ENCODE assay signal across 9 cellular contexts in genomic region chr1:23169727-23170335, GRCh38. TPM values are rescaled to one million over a fixed set of nuclear protein-coding genes. Genes with fewer than 3 reads are reported as not detected.
A peak's percentile ranks its signal among the peaks of the same experiment; 100 is the strongest.
DNase-seq lines count a peak whose midpoint lies in the region; ATAC-seq and TF ChIP-seq lines count a peak whose summit lies in the region.
"Had no signal": no experiment of that assay in that cellular context is flagged by ENCODE, and none has a peak within 500 bp of the region (broad histone marks: within the 10 kb centered on the region; RNA-seq: fewer than 3 reads in every experiment).

No MANE protein-coding gene starts in this region.

- CTCF ChIA-PET in CD8-positive, alpha-beta T cell (lab: Charles Lee) = interaction anchor here (0.8 to 4.7 kb wide), 3 partner anchors 14 to 71 kb away, joined by 3 to 39 read pairs (median 3); no protein-coding TSS in a partner anchor
- CTCF ChIA-PET in WTC11 (lab: Charles Lee) = interaction anchor here (0.8 to 4.3 kb wide), 4 partner anchors 8 to 69 kb away, joined by 3 to 29 read pairs (median 4); no protein-coding TSS in a partner anchor

- no peaks in the 10 kb centered on the region for H3K36me3 ChIP-seq in CD8-positive, alpha-beta T cell (ENCODE audit: insufficient read depth, low read length)

- H3K4me1 Mint-ChIP-seq in CD8-positive, alpha-beta T cell (ENCODE audit: low read depth) = peaks cover 38% of the 10 kb centered on the region
- H3K4me1 Mint-ChIP-seq in WTC11 = peaks cover 33% of the 10 kb centered on the region

- intact Hi-C loops in CD8-positive, alpha-beta T cell (cut with DNase I, micrococcal nuclease) = loop anchor here (2.0 to 5.0 kb wide), 2 partner anchors 151 to 153 kb away; partner anchors contain the start of genes KDM1A (in 2 of the 2) and TEX46 (in 1 of the 2)
- intact Hi-C loops in posterior cingulate gyrus (cut with DNase I) = no loop called here

- peaks cover 20% of the 10 kb centered on the region for H3K4me1 ChIP-seq in CD8-positive, alpha-beta T cell (ENCODE audit: insufficient read depth, low read length)

- TF ChIP-seq CTCF in CD8-positive, alpha-beta T cell (IDR thresholded peaks at IDR 0.05) = no peak
- no peak for TF ChIP-seq CTCF in WTC11 (IDR thresholded peaks at IDR 0.05)
- TF ChIP-seq CTCF in fibroblast of the aortic adventitia (IDR thresholded peaks at IDR 0.05; ENCODE audit: insufficient read depth, low read length) = no peak

- no peaks in the 10 kb centered on the region for H3K9me3 ChIP-seq in CD8-positive, alpha-beta T cell (ENCODE audit: low read length)

- no peak overlapping the region for H3K27ac ChIP-seq in CD8-positive, alpha-beta T cell (ENCODE audit: low read depth, low read length)
- H3K27ac ChIP-seq: KMS-11 had no signal

- peaks cover 2% of the 10 kb centered on the region for H3K36me3 Mint-ChIP-seq in CD8-positive, alpha-beta T cell
- no peaks in the 10 kb centered on the region for H3K36me3 Mint-ChIP-seq in WTC11

- peak overlapping the region; percentile 23 for H3K27ac Mint-ChIP-seq in CD8-positive, alpha-beta T cell
- H3K27ac Mint-ChIP-seq in WTC11 = no peak overlapping the region

- no peaks in the 10 kb centered on the region for H3K9me3 Mint-ChIP-seq in CD8-positive, alpha-beta T cell
- no peaks in the 10 kb centered on the region for H3K9me3 Mint-ChIP-seq in WTC11

- no peak for ATAC-seq in CD8-positive, alpha-beta T cell
- ATAC-seq in WTC11 = no peak

- no peak overlapping the region for H3K4me3 ChIP-seq in CD8-positive, alpha-beta T cell (ENCODE audit: low read depth, low read length)
- no peak overlapping the region for H3K4me3 ChIP-seq in fibroblast of the aortic adventitia (ENCODE audit: low read depth, low read length)

- H3K27me3 Mint-ChIP-seq in CD8-positive, alpha-beta T cell (ENCODE audit: low read depth) = no peaks in the 10 kb centered on the region
- H3K27me3 Mint-ChIP-seq in WTC11 (ENCODE audit: low read depth) = peaks cover 2% of the 10 kb centered on the region; the same call in 1 of the 2 replicates

- peak in 2 of 7 experiments; percentile 16 to 28 for DNase-seq in CD8-positive, alpha-beta T cell
- peak; percentile 57 for DNase-seq in HPDE6-E6E7 (ENCODE audit: extremely low spot score)
- DNase-seq in WTC11 (ENCODE audit: low spot score) = no peak
- peak; percentile 85 for DNase-seq in fibroblast of the aortic adventitia (ENCODE audit: low read depth)
- DNase-seq in posterior cingulate gyrus = peak; percentile 28 to 94 (median 67)
- DNase-seq in NCI-H146 (lab: John Stamatoyannopoulos, UW) = no peak
- DNase-seq in activated CD4-positive, CD25-positive, alpha-beta regulatory T cell treated with anti-CD3 and anti-CD28 coated beads, Interleukin-2, amount 50 U/mL, for 72 hours = no peak
- DNase-seq in NCI-H2196 (lab: John Stamatoyannopoulos, UW; ENCODE audit: unreplicated experiment) = no peak

- POLR2A ChIA-PET in CD8-positive, alpha-beta T cell (lab: Charles Lee) = interaction anchor here (1.2 to 3.6 kb wide), 3 partner anchors 51 to 70 kb away, joined by 3 to 15 read pairs (median 3); no protein-coding TSS in a partner anchor
- POLR2A ChIA-PET in WTC11 (lab: Charles Lee) = no interaction called here

- H3K4me3 Mint-ChIP-seq in CD8-positive, alpha-beta T cell = peak overlapping the region; percentile 94
- H3K4me3 Mint-ChIP-seq in WTC11 = peak overlapping the region; percentile 98

- no peaks in the 10 kb centered on the region for H3K27me3 ChIP-seq in CD8-positive, alpha-beta T cell (ENCODE audit: insufficient read depth, low read length)

TF ChIP-seq in WTC11, 78 proteins besides CTCF, POLR2A, EP300 and RAD21:
- no peak for TF ChIP-seq ZNF671 (CRISPR knock-in tag; IDR thresholded peaks at IDR 0.05)
- no peak for TF ChIP-seq ZNF138 (CRISPR knock-in tag; conservative IDR thresholded peaks at IDR 0.05)
- no peak for TF ChIP-seq ZNF263 (CRISPR knock-in tag; IDR thresholded peaks at IDR 0.05; ENCODE audit: low read depth)
- no peak for TF ChIP-seq IRF2 (CRISPR knock-in tag; IDR thresholded peaks at IDR 0.05; ENCODE audit: borderline replicate concordance, low read depth)
- no peak for TF ChIP-seq AR (CRISPR knock-in tag; IDR thresholded peaks at IDR 0.05)
- TF ChIP-seq STAT6 (CRISPR knock-in tag; conservative IDR thresholded peaks at IDR 0.05; ENCODE audit: low read depth) = no peak
TF ChIP-seq in WTC11: peak in this region for 0.

RNA-seq across cellular contexts. Expression of gene LUZP1, which starts 1.2 kb away (rescaled TPM):
- total RNA-seq in CD8-positive, alpha-beta T cell = 10 to 100 TPM; 51.0 to 52.5 TPM
- 42.0 to 43.4 TPM (median 42.7 TPM) in 3 replicates for total RNA-seq in WTC11 (2021)
- total RNA-seq in fibroblast of the aortic adventitia (ENCODE audit: low replicate concordance) = 26.2 and 107 TPM in 2 replicates

RNA-seq across cellular contexts. Expression of gene HTR1D, which starts 47.5 kb away (rescaled TPM):
- total RNA-seq in CD8-positive, alpha-beta T cell = not detected
- total RNA-seq in WTC11 (2021) (5.4 to 7.9 TPM (median 7.9 TPM) in 3 replicates), fibroblast of the aortic adventitia (ENCODE audit: low replicate concordance) (not detected in 2 replicates)

Comparison
In these comparisons a context has a peak if more than half of its experiments do, and no peak if none do; other contexts are left out.
1. DNase-seq: peak in HPDE6-E6E7 (single experiment), fibroblast of the aortic adventitia (single experiment) and posterior cingulate gyrus (10 of 10); none in WTC11 (single experiment), NCI-H146 (single experiment), activated CD4-positive, CD25-positive, alpha-beta regulatory T cell treated with anti-CD3 and anti-CD28 coated beads, Interleukin-2, amount 50 U/mL, for 72 hours (single experiment) and NCI-H2196 (single experiment).